ENCODE assay signal across 8 cellular contexts in the genomic region with DNA sequence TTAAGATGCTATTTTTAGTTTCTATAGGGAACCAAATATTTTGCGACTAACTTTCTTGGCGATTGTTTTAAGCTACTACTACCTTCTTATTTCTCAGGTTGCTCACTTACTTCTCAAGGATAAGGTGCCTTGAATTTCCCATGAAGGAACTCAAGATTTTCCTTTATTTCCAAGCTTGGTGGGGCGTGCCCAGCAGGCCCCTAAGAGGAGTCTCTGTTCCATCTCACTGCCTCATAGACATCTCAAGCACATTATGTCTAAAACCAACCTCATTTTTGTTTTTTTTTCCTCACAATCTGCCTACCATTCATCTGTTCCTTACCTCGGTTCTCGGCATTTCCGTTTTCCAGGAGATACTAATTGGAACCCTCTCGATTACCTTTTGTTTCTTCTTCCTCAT.
"Had no signal": no experiment of that assay in that cellular context is flagged by ENCODE, and none has a peak within 500 bp of the region (broad histone marks: within the 10 kb centered on the region; RNA-seq: fewer than 3 reads in every experiment).

No MANE protein-coding gene starts in this region.

- H3K9me3 ChIP-seq: HAP-1 had no signal

- H3K4me3 ChIP-seq: GM23248, HAP-1, K562 had no signal

- H3K9ac ChIP-seq: GM23248 had no signal

- H2AFZ ChIP-seq: GM23248 had no signal

- H3K4me1 ChIP-seq: HAP-1 had no signal

- FAIRE-seq: HTR-8/SVneo, K562 had no signal

- H3K36me3 ChIP-seq: HAP-1 had no signal

- H3K27ac ChIP-seq: GM23248 had no signal

- DNase-seq: GM23248, H7, HFFc6, IMR-90, KG1 had no signal
